1 cellular context compared by ENCODE assay signal in the genomic region with DNA sequence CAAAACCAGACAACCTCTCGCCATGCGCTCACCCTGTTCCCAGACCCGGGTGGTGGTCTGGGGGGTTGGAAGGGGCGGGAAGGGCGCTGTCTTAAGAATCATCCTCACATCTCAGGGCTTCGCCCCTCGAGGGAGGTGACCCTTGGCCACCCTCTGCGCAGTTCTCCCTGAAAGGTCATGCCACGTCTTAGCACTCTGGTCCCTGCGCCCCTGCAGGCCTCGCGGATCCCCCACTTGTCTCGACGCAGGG.
TF ChIP-seq lines count a peak whose summit lies in the region.

No MANE protein-coding gene starts in this region.

TF ChIP-seq in WTC11, 78 proteins besides CTCF, POLR2A, EP300 and RAD21 (continued from another document):
- TF ChIP-seq, protein P1, sequence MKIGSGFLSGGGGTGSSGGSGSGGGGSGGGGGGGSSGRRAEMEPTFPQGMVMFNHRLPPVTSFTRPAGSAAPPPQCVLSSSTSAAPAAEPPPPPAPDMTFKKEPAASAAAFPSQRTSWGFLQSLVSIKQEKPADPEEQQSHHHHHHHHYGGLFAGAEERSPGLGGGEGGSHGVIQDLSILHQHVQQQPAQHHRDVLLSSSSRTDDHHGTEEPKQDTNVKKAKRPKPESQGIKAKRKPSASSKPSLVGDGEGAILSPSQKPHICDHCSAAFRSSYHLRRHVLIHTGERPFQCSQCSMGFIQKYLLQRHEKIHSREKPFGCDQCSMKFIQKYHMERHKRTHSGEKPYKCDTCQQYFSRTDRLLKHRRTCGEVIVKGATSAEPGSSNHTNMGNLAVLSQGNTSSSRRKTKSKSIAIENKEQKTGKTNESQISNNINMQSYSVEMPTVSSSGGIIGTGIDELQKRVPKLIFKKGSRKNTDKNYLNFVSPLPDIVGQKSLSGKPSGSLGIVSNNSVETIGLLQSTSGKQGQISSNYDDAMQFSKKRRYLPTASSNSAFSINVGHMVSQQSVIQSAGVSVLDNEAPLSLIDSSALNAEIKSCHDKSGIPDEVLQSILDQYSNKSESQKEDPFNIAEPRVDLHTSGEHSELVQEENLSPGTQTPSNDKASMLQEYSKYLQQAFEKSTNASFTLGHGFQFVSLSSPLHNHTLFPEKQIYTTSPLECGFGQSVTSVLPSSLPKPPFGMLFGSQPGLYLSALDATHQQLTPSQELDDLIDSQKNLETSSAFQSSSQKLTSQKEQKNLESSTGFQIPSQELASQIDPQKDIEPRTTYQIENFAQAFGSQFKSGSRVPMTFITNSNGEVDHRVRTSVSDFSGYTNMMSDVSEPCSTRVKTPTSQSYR (CRISPR knock-in tag; IDR thresholded peaks at IDR 0.05), result no peak
- TF ChIP-seq PRRX2 (CRISPR knock-in tag; IDR thresholded peaks at IDR 0.05) (no peak), CBFB (CRISPR knock-in tag; IDR thresholded peaks at IDR 0.05; ENCODE audit: low read depth) (no peak), ZNF317 (CRISPR knock-in tag; IDR thresholded peaks at IDR 0.05; ENCODE audit: borderline replicate concordance, low read depth) (no peak), TP53 (CRISPR knock-in tag; IDR thresholded peaks at IDR 0.05) (no peak), ETV6 (CRISPR knock-in tag; IDR thresholded peaks at IDR 0.05) (no peak), FOXP1 (CRISPR knock-in tag; IDR thresholded peaks at IDR 0.05; ENCODE audit: borderline replicate concordance) (no peak), SMAD4 (CRISPR knock-in tag; IDR thresholded peaks at IDR 0.05) (no peak), JUN (CRISPR knock-in tag; IDR thresholded peaks at IDR 0.05) (no peak), CREM (CRISPR knock-in tag; IDR thresholded peaks at IDR 0.05) (no peak)
- TF ChIP-seq, protein P2, sequence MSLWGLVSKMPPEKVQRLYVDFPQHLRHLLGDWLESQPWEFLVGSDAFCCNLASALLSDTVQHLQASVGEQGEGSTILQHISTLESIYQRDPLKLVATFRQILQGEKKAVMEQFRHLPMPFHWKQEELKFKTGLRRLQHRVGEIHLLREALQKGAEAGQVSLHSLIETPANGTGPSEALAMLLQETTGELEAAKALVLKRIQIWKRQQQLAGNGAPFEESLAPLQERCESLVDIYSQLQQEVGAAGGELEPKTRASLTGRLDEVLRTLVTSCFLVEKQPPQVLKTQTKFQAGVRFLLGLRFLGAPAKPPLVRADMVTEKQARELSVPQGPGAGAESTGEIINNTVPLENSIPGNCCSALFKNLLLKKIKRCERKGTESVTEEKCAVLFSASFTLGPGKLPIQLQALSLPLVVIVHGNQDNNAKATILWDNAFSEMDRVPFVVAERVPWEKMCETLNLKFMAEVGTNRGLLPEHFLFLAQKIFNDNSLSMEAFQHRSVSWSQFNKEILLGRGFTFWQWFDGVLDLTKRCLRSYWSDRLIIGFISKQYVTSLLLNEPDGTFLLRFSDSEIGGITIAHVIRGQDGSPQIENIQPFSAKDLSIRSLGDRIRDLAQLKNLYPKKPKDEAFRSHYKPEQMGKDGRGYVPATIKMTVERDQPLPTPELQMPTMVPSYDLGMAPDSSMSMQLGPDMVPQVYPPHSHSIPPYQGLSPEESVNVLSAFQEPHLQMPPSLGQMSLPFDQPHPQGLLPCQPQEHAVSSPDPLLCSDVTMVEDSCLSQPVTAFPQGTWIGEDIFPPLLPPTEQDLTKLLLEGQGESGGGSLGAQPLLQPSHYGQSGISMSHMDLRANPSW (CRISPR knock-in tag; conservative IDR thresholded peaks at IDR 0.05; ENCODE audit: low read depth), result no peak
- TF ChIP-seq, protein P3, sequence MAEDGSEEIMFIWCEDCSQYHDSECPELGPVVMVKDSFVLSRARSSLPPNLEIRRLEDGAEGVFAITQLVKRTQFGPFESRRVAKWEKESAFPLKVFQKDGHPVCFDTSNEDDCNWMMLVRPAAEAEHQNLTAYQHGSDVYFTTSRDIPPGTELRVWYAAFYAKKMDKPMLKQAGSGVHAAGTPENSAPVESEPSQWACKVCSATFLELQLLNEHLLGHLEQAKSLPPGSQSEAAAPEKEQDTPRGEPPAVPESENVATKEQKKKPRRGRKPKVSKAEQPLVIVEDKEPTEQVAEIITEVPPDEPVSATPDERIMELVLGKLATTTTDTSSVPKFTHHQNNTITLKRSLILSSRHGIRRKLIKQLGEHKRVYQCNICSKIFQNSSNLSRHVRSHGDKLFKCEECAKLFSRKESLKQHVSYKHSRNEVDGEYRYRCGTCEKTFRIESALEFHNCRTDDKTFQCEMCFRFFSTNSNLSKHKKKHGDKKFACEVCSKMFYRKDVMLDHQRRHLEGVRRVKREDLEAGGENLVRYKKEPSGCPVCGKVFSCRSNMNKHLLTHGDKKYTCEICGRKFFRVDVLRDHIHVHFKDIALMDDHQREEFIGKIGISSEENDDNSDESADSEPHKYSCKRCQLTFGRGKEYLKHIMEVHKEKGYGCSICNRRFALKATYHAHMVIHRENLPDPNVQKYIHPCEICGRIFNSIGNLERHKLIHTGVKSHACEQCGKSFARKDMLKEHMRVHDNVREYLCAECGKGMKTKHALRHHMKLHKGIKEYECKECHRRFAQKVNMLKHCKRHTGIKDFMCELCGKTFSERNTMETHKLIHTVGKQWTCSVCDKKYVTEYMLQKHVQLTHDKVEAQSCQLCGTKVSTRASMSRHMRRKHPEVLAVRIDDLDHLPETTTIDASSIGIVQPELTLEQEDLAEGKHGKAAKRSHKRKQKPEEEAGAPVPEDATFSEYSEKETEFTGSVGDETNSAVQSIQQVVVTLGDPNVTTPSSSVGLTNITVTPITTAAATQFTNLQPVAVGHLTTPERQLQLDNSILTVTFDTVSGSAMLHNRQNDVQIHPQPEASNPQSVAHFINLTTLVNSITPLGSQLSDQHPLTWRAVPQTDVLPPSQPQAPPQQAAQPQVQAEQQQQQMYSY (CRISPR knock-in tag; IDR thresholded peaks at IDR 0.05), result no peak
- TF ChIP-seq, protein P4, sequence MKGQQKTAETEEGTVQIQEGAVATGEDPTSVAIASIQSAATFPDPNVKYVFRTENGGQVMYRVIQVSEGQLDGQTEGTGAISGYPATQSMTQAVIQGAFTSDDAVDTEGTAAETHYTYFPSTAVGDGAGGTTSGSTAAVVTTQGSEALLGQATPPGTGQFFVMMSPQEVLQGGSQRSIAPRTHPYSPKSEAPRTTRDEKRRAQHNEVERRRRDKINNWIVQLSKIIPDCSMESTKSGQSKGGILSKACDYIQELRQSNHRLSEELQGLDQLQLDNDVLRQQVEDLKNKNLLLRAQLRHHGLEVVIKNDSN (CRISPR knock-in tag; IDR thresholded peaks at IDR 0.05), result no peak
- TF ChIP-seq, protein P5, sequence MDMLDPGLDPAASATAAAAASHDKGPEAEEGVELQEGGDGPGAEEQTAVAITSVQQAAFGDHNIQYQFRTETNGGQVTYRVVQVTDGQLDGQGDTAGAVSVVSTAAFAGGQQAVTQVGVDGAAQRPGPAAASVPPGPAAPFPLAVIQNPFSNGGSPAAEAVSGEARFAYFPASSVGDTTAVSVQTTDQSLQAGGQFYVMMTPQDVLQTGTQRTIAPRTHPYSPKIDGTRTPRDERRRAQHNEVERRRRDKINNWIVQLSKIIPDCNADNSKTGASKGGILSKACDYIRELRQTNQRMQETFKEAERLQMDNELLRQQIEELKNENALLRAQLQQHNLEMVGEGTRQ (CRISPR knock-in tag; IDR thresholded peaks at IDR 0.05), result no peak
